Comparison of ENCODE assay signal across 1 cellular context in the genomic region with DNA sequence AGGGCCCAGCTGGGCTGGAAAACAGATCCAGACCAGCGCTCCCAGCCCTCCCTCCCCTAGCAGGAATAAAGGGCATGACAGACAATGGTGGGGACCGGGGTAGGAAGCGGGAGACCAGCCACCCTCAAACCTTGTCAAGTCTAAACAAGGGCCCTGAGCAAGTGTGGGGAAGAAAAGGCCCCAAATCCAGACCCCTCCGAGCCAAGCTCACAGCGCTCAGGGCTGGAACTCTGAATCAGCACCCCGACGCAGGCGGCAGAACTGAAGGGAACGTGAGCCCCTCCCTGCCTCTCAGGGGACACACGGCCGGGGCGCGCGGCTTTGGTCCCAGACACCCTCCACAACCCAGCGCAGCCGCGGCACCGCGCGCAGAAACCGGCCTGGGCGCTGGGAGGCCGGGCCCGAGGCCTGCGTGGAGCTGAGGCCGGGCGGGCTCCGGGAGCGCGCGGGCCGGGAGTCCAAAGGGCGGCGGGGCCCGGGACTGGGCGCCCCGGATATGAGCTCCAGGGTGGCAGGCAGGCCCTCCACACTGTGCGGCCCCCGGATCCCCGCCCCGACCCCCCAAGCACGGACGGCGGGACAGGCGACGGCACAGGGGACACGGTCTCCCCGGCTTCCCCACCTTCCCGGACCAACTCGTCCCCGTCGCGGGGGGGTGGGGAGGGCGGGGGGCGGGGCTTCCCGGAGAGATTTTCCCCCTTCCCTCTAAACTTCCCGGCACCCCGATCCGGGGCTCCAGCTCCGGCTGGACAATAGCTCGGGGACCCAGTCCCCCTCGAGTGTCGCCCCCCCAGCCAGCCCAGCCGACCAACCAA.
TF ChIP-seq lines count a peak whose summit lies in the region.

No MANE protein-coding gene starts in this region.

TF ChIP-seq in IMR-90, 13 proteins besides CTCF, POLR2A, EP300 and RAD21 (continued from another document):
- TF ChIP-seq MXI1 (IDR thresholded peaks at IDR 0.05; ENCODE audit: borderline replicate concordance, low read depth, low read length) (no peak), CHD1 (IDR thresholded peaks at IDR 0.05; ENCODE audit: low read depth, low read length) (no peak), BHLHE40 (IDR thresholded peaks at IDR 0.05; ENCODE audit: low read depth, low read length) (no peak), CEBPB (IDR thresholded peaks at IDR 0.05; ENCODE audit: low read depth, low read length) (no peak), MAZ (IDR thresholded peaks at IDR 0.05; ENCODE audit: borderline replicate concordance, low read depth, low read length) (no peak; the same call in 1 of the 2 replicates), FOS (IDR thresholded peaks at IDR 0.05; ENCODE audit: low read depth, low read length) (no peak), RFX5 (IDR thresholded peaks at IDR 0.05; ENCODE audit: low read depth, low read length) (no peak)
- TF ChIP-seq, protein P1, sequence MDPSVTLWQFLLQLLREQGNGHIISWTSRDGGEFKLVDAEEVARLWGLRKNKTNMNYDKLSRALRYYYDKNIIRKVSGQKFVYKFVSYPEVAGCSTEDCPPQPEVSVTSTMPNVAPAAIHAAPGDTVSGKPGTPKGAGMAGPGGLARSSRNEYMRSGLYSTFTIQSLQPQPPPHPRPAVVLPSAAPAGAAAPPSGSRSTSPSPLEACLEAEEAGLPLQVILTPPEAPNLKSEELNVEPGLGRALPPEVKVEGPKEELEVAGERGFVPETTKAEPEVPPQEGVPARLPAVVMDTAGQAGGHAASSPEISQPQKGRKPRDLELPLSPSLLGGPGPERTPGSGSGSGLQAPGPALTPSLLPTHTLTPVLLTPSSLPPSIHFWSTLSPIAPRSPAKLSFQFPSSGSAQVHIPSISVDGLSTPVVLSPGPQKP (IDR thresholded peaks at IDR 0.05; ENCODE audit: borderline replicate concordance, low read depth, low read length): no peak
- TF ChIP-seq, protein P2, sequence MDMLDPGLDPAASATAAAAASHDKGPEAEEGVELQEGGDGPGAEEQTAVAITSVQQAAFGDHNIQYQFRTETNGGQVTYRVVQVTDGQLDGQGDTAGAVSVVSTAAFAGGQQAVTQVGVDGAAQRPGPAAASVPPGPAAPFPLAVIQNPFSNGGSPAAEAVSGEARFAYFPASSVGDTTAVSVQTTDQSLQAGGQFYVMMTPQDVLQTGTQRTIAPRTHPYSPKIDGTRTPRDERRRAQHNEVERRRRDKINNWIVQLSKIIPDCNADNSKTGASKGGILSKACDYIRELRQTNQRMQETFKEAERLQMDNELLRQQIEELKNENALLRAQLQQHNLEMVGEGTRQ (IDR thresholded peaks at IDR 0.05; ENCODE audit: low read depth, low read length): no peak
